Comparison of ENCODE assay signal across 12 cellular contexts in the genomic region with DNA sequence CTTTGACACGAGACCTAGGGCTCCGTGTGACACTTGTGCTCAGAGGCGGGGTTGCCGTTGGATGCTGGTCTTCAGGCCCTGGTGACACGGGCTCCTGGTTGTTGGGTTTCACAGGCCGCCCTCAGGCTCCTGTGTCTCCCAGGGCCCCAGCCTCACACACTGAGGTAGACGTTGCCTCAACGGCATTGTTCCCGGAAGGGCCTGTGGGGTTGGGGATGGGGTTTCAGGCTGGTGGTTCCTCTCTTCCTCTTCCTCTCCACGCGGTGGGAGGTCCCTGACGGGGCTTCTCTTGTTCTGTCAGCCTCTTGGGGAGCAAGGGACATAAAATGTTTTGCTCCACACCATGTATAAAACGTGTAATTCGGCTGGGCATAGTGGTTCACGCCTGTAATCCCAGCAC.
"Had no signal": no experiment of that assay in that cellular context is flagged by ENCODE, and none has a peak within 500 bp of the region (broad histone marks: within the 10 kb centered on the region; RNA-seq: fewer than 3 reads in every experiment).

No MANE protein-coding gene starts in this region.

- ATAC-seq: gastrocnemius medialis; naive thymus-derived CD8-positive, alpha-beta T cell; stimulated activated memory B cell treated with anti-CD40 and anti-IgM and Interleukin-4, amounts not matched to agents 10 μg/mL and 1 μg/mL and 100 μg/mL, for 72 hours; WTC11 had no signal

- H3K27ac ChIP-seq: coronary artery, gastrocnemius medialis had no signal

- H3K9me3 Mint-ChIP-seq: activated CD4-positive, alpha-beta T cell treated with anti-CD3 and anti-CD28 coated beads, Interleukin-2, amount 10 ng/mL, durations not matched to agents 24 days and 14 days; naive thymus-derived CD8-positive, alpha-beta T cell; stimulated activated memory B cell treated with anti-CD40 and anti-IgM and Interleukin-4, amounts not matched to agents 10 μg/mL and 1 μg/mL and 100 μg/mL, for 72 hours; T-helper 1 cell treated with Interleukin-12 subunit alpha and Interleukin-12 subunit beta and Interleukin-4 antibody, amounts not matched to agents 30 μg/mL and 1 μg/mL, for 36 hours; WTC11 had no signal

- H3K4me3 ChIP-seq: coronary artery, gastrocnemius medialis had no signal

- H3K27me3 ChIP-seq: gastrocnemius medialis had no signal

- H3K27me3 Mint-ChIP-seq: activated CD4-positive, alpha-beta T cell treated with anti-CD3 and anti-CD28 coated beads, Interleukin-2, amount 10 ng/mL, durations not matched to agents 24 days and 14 days; naive thymus-derived CD8-positive, alpha-beta T cell; stimulated activated memory B cell treated with anti-CD40 and anti-IgM and Interleukin-4, amounts not matched to agents 10 μg/mL and 1 μg/mL and 100 μg/mL, for 72 hours had no signal

- H3K4me1 ChIP-seq: gastrocnemius medialis had no signal

- H3K27ac Mint-ChIP-seq: activated CD4-positive, alpha-beta T cell treated with anti-CD3 and anti-CD28 coated beads, Interleukin-2, amount 10 ng/mL, durations not matched to agents 24 days and 14 days; stimulated activated memory B cell treated with anti-CD40 and anti-IgM and Interleukin-4, amounts not matched to agents 10 μg/mL and 1 μg/mL and 100 μg/mL, for 72 hours; T-helper 1 cell treated with Interleukin-12 subunit alpha and Interleukin-12 subunit beta and Interleukin-4 antibody, amounts not matched to agents 30 μg/mL and 1 μg/mL, for 36 hours; WTC11 had no signal

- H3K4me3 Mint-ChIP-seq: activated CD4-positive, alpha-beta T cell treated with anti-CD3 and anti-CD28 coated beads, Interleukin-2, amount 10 ng/mL, durations not matched to agents 24 days and 14 days; stimulated activated memory B cell treated with anti-CD40 and anti-IgM and Interleukin-4, amounts not matched to agents 10 μg/mL and 1 μg/mL and 100 μg/mL, for 72 hours; T-helper 1 cell treated with Interleukin-12 subunit alpha and Interleukin-12 subunit beta and Interleukin-4 antibody, amounts not matched to agents 30 μg/mL and 1 μg/mL, for 36 hours; WTC11 had no signal

- H3K9me3 ChIP-seq: gastrocnemius medialis had no signal

- H3K4me1 Mint-ChIP-seq: activated CD4-positive, alpha-beta T cell treated with anti-CD3 and anti-CD28 coated beads, Interleukin-2, amount 10 ng/mL, durations not matched to agents 24 days and 14 days; WTC11 had no signal

- DNase-seq: activated CD4-positive, alpha-beta T cell treated with anti-CD3 and anti-CD28 coated beads, Interleukin-2, amount 10 ng/mL, durations not matched to agents 24 days and 14 days; activated naive CD4-positive, alpha-beta T cell; caudate nucleus; effector CD8-positive, alpha-beta T cell; gastrocnemius medialis; naive thymus-derived CD8-positive, alpha-beta T cell; right cardiac atrium; small intestine had no signal
